19 cellular contexts compared by ENCODE assay signal in genomic region chr1:171467626-171468025, GRCh38.
"Had no signal": no experiment of that assay in that cellular context is flagged by ENCODE, and none has a peak within 500 bp of the region (broad histone marks: within the 10 kb centered on the region; RNA-seq: fewer than 3 reads in every experiment).

No MANE protein-coding gene starts in this region.

- DNase-seq: activated CD4-positive, alpha-beta T cell treated with anti-CD3 and anti-CD28 coated beads for 48 hours; activated CD8-positive, alpha-beta memory T cell treated with anti-CD3 and anti-CD28 coated beads, Interleukin-2, amount 50 U/mL, for 4 hours; activated CD8-positive, alpha-beta T cell treated with anti-CD3 and anti-CD28 coated beads for 36 hours; activated gamma-delta T cell; activated T-cell treated with anti-CD3 and anti-CD28 coated beads, Interleukin-2, amount 50 U/mL, for 72 hours; amniotic stem cell; dorsolateral prefrontal cortex; gastrocnemius medialis; heart right ventricle; left colon; lower lobe of right lung; midbrain; naive B cell; sigmoid colon; T-helper 17 cell; thyroid gland; uterus had no signal

- H2AFZ ChIP-seq: parathyroid adenoma had no signal

- H3K27me3 ChIP-seq: dorsolateral prefrontal cortex, gastrocnemius medialis, heart right ventricle, sigmoid colon, thyroid gland, uterus had no signal

- H3K79me2 ChIP-seq: parathyroid adenoma had no signal

- H3K9me3 ChIP-seq: gastrocnemius medialis, heart right ventricle, lower lobe of right lung, sigmoid colon, thyroid gland, uterus had no signal

- H3K9ac ChIP-seq: parathyroid adenoma had no signal

- ATAC-seq: heart right ventricle, left colon, lower lobe of right lung, T-helper 17 cell had no signal

- H3K4me3 ChIP-seq: dorsolateral prefrontal cortex, gastrocnemius medialis, heart right ventricle, lower lobe of right lung, sigmoid colon, thyroid gland, uterus had no signal

- FAIRE-seq: endometrium had no signal

- H3K27ac ChIP-seq: dorsolateral prefrontal cortex, gastrocnemius medialis, lower lobe of right lung, parathyroid adenoma, sigmoid colon, thyroid gland, uterus had no signal

- H3K4me1 ChIP-seq: gastrocnemius medialis, lower lobe of right lung, parathyroid adenoma, sigmoid colon, thyroid gland, uterus had no signal

- H3K36me3 ChIP-seq: gastrocnemius medialis, heart right ventricle, lower lobe of right lung, sigmoid colon, thyroid gland, uterus had no signal
